In genomic region chr2:196046123-196046917, GRCh38 we compare ENCODE assay signal across 10 cellular contexts. TPM values are rescaled to one million over a fixed set of nuclear protein-coding genes. Genes with fewer than 3 reads are reported as not detected.
A peak's percentile ranks its signal among the peaks of the same experiment; 100 is the strongest.
DNase-seq lines count a peak whose midpoint lies in the region; ATAC-seq, FAIRE-seq and TF ChIP-seq lines count a peak whose summit lies in the region.
"Had no signal": no experiment of that assay in that cellular context is flagged by ENCODE, and none has a peak within 500 bp of the region (broad histone marks: within the 10 kb centered on the region; RNA-seq: fewer than 3 reads in every experiment).

No MANE protein-coding gene starts in this region.

- H3K9me3 ChIP-seq in right atrium auricular region = no peaks in the 10 kb centered on the region

- H3K36me3 ChIP-seq in right atrium auricular region = no peaks in the 10 kb centered on the region

- TF ChIP-seq POLR2A in GM12891 (IDR thresholded peaks at IDR 0.05; ENCODE audit: low read depth, low read length) = no peak

- H3K27me3 ChIP-seq in right atrium auricular region = no peaks in the 10 kb centered on the region

- FAIRE-seq in GM12891 (lab: Jason Lieb, UNC) = peak; percentile 61

- DNase-seq in GM12891 (ENCODE audit: insufficient read length, low spot score) (no peak), HK-2 (ENCODE audit: unreplicated experiment) (peak; percentile 18), epithelial cell of esophagus (ENCODE audit: low read depth) (peak; percentile 28), right atrium auricular region (ENCODE audit: low spot score) (no peak), NCI-H2081 treated with DMSO at 0.1 percent for 48 hours (lab: John Stamatoyannopoulos, UW) (no peak), AG08395 (ENCODE audit: low spot score) (no peak), HPDE6-E6E7 (ENCODE audit: extremely low spot score) (no peak)
- DNase-seq: CD8-positive, alpha-beta T cell; T-cell had no signal

- H3K27ac ChIP-seq in right atrium auricular region = no peak overlapping the region

- TF ChIP-seq CTCF in epithelial cell of esophagus (IDR thresholded peaks at IDR 0.05; ENCODE audit: insufficient read depth, low read depth, low read length, missing control alignments) (no peak), right atrium auricular region (IDR thresholded peaks at IDR 0.05) (no peak)

- H3K4me1 ChIP-seq in right atrium auricular region = no peaks in the 10 kb centered on the region

- H3K4me3 ChIP-seq in epithelial cell of esophagus (ENCODE audit: low read length) (no peak overlapping the region), right atrium auricular region (no peak overlapping the region)

- peak; percentile 81 for ATAC-seq in GM21717 (IDR thresholded peaks at IDR 0.05; ENCODE audit: unreplicated experiment)
- ATAC-seq: CD8-positive, alpha-beta T cell; T-cell had no signal

TF ChIP-seq in GM12891, 5 proteins besides CTCF, POLR2A, EP300 and RAD21:
- TF ChIP-seq POLR2AphosphoS5 (IDR thresholded peaks at IDR 0.05; ENCODE audit: low read depth, low read length) = no peak

RNA-seq across cellular contexts. Expression of gene DNAH7, which starts 22.3 kb away (rescaled TPM):
- 0.08 TPM for polyA plus RNA-seq in GM12891 (2012; ENCODE audit: low read depth, missing spikeins)
- under 1 TPM; 0.16 to 0.52 TPM for total RNA-seq in right atrium auricular region
- total RNA-seq: CD8-positive, alpha-beta T cell had no signal

Comparison
In these comparisons a context has a peak if more than half of its experiments do, and no peak if none do; other contexts are left out.
1. DNase-seq: peak in HK-2 (single experiment) and epithelial cell of esophagus (single experiment); none in GM12891 (single experiment), right atrium auricular region (single experiment), NCI-H2081 treated with DMSO at 0.1 percent for 48 hours (single experiment), AG08395 (single experiment) and HPDE6-E6E7 (single experiment).